In genomic region chr1:71463144-71463543, GRCh38 we compare ENCODE assay signal across 21 cellular contexts.
DNase-seq lines count a peak whose midpoint lies in the region; ATAC-seq and TF ChIP-seq lines count a peak whose summit lies in the region.
"Had no signal": no experiment of that assay in that cellular context is flagged by ENCODE, and none has a peak within 500 bp of the region (broad histone marks: within the 10 kb centered on the region; RNA-seq: fewer than 3 reads in every experiment).

No MANE protein-coding gene starts in this region.

- peak overlapping the region; percentile 66 for H3K4me3 Mint-ChIP-seq in HFFc6
- H3K4me3 Mint-ChIP-seq in mesothelial cell of epicardium, result no peak overlapping the region
- no peak overlapping the region for H3K4me3 Mint-ChIP-seq in T-cell
- H3K4me3 Mint-ChIP-seq: activated CD4-positive, alpha-beta memory T cell treated with anti-CD3 and anti-CD28 coated beads for 36 hours; memory B cell; naive thymus-derived CD8-positive, alpha-beta T cell had no signal

- H3K27ac Mint-ChIP-seq in HFFc6, result peak overlapping the region; percentile 71
- no peak overlapping the region for H3K27ac Mint-ChIP-seq in mesothelial cell of epicardium
- H3K27ac Mint-ChIP-seq in T-cell, result no peak overlapping the region
- H3K27ac Mint-ChIP-seq: activated CD4-positive, alpha-beta memory T cell treated with anti-CD3 and anti-CD28 coated beads for 36 hours; memory B cell; naive thymus-derived CD8-positive, alpha-beta T cell had no signal

- H3K9me3 Mint-ChIP-seq in HFFc6 (no peaks in the 10 kb centered on the region), mesothelial cell of epicardium (no peaks in the 10 kb centered on the region), T-cell (peaks cover 0 to 4% (median 4%) of the 10 kb centered on the region in 3 donors)
- H3K9me3 Mint-ChIP-seq: memory B cell had no signal

- DNase-seq in AG10803 (ENCODE audit: low read depth) (peak; percentile 61), HFFc6 (peak; percentile 5), astrocyte of the hippocampus (ENCODE audit: low read depth, low spot score) (peak; percentile 8), left ventricle myocardium inferior (no peak), thyroid gland (no peak), mesothelial cell of epicardium (ENCODE audit: low spot score in 2 of 2, unreplicated experiment in 2 of 2) (no peak), T-cell (no peak)
- DNase-seq: activated CD4-positive, alpha-beta memory T cell treated with anti-CD3 and anti-CD28 coated beads for 36 hours; activated naive CD4-positive, alpha-beta T cell treated with anti-CD3 and anti-CD28 coated beads, Interleukin-2, amount 50 U/mL, for 16 hours; brain microvascular endothelial cell; kidney; MG63; naive thymus-derived CD8-positive, alpha-beta T cell; NCI-H1436 treated with DMSO at 0.1 percent for 48 hours; NCI-H2227 treated with DMSO at 0.1 percent for 48 hours; ovary; WERI-Rb-1 had no signal

- no peak for TF ChIP-seq CTCF in AG10803 (conservative IDR thresholded peaks at IDR 0.05; ENCODE audit: low read length)
- no peak for TF ChIP-seq CTCF in HFFc6 (IDR thresholded peaks at IDR 0.05)
- no peak for TF ChIP-seq CTCF in left ventricle myocardium inferior (IDR thresholded peaks at IDR 0.05; ENCODE audit: borderline replicate concordance)
- no peak for TF ChIP-seq CTCF in thyroid gland (IDR thresholded peaks at IDR 0.05)
- TF ChIP-seq CTCF in mesothelial cell of epicardium (IDR thresholded peaks at IDR 0.05; ENCODE audit: unreplicated experiment), result no peak

- no peaks in the 10 kb centered on the region for H3K9me3 ChIP-seq in left ventricle myocardium inferior (replicated peaks)
- no peaks in the 10 kb centered on the region for H3K9me3 ChIP-seq in thyroid gland
- H3K9me3 ChIP-seq: MG63, ovary had no signal

- H3K36me3 ChIP-seq in left ventricle myocardium inferior (no peaks in the 10 kb centered on the region), thyroid gland (no peaks in the 10 kb centered on the region)
- H3K36me3 ChIP-seq: brain microvascular endothelial cell, MG63, ovary, WERI-Rb-1 had no signal

- no peaks in the 10 kb centered on the region for H3K27me3 ChIP-seq in left ventricle myocardium inferior (ENCODE audit: low read depth)
- H3K27me3 ChIP-seq in thyroid gland, result no peaks in the 10 kb centered on the region
- H3K27me3 ChIP-seq: brain microvascular endothelial cell, hepatocyte, MG63, ovary had no signal

- intact Hi-C loops in left ventricle myocardium inferior (cut with micrococcal nuclease) (no loop called here), thyroid gland (cut with DNase I) (no loop called here)

- no peak for TF ChIP-seq POLR2A in thyroid gland (IDR thresholded peaks at IDR 0.05)

- POLR2A ChIA-PET in T-cell (lab: Charles Lee), result no interaction called here

- ATAC-seq in HG03521 (IDR thresholded peaks at IDR 0.05; ENCODE audit: unreplicated experiment) (no peak), T-cell (replicated peaks in 1 of 4) (no peak)
- ATAC-seq: naive thymus-derived CD8-positive, alpha-beta T cell had no signal

- H3K4me3 ChIP-seq in AG10803 (ENCODE audit: low read length), result no peak overlapping the region
- peak overlapping the region; percentile 11 for H3K4me3 ChIP-seq in left ventricle myocardium inferior
- H3K4me3 ChIP-seq in thyroid gland (replicated peaks in 1 of 3), result no peak overlapping the region
- H3K4me3 ChIP-seq: hepatocyte, MG63, ovary had no signal

- CTCF ChIA-PET in T-cell (lab: Charles Lee), result no interaction called here

- H3K27me3 Mint-ChIP-seq in HFFc6 (ENCODE audit: insufficient read depth), result no peaks in the 10 kb centered on the region
- no peaks in the 10 kb centered on the region for H3K27me3 Mint-ChIP-seq in mesothelial cell of epicardium (ENCODE audit: low read depth)
- H3K27me3 Mint-ChIP-seq in T-cell, result no peaks in the 10 kb centered on the region
- H3K27me3 Mint-ChIP-seq: activated CD4-positive, alpha-beta memory T cell treated with anti-CD3 and anti-CD28 coated beads for 36 hours; memory B cell had no signal

- peaks cover 32% of the 10 kb centered on the region for H3K4me1 Mint-ChIP-seq in HFFc6 (ENCODE audit: low read depth)
- peaks cover 9% of the 10 kb centered on the region for H3K4me1 Mint-ChIP-seq in mesothelial cell of epicardium
- no peaks in the 10 kb centered on the region for H3K4me1 Mint-ChIP-seq in T-cell
- H3K4me1 Mint-ChIP-seq: memory B cell; naive thymus-derived CD8-positive, alpha-beta T cell had no signal

- H3K4me1 ChIP-seq in left ventricle myocardium inferior (peaks cover 30% of the 10 kb centered on the region), thyroid gland (no peaks in the 10 kb centered on the region)

- 67 to 77% methylated on average over 5 of the region's 5 CpGs for WGBS in thyroid gland, 2 donors

- H3K36me3 Mint-ChIP-seq in HFFc6 (ENCODE audit: low read depth), result no peaks in the 10 kb centered on the region
- no peaks in the 10 kb centered on the region for H3K36me3 Mint-ChIP-seq in mesothelial cell of epicardium
- H3K36me3 Mint-ChIP-seq in T-cell, result no peaks in the 10 kb centered on the region
- H3K36me3 Mint-ChIP-seq: activated CD4-positive, alpha-beta memory T cell treated with anti-CD3 and anti-CD28 coated beads for 36 hours; memory B cell; naive thymus-derived CD8-positive, alpha-beta T cell had no signal

- H3K27ac ChIP-seq in left ventricle myocardium inferior (replicated peaks) (peak overlapping the region; percentile 20), thyroid gland (no peak overlapping the region)
- H3K27ac ChIP-seq: brain microvascular endothelial cell, hepatocyte, ovary, RWPE1, WERI-Rb-1 had no signal

Comparison
In these comparisons a context has a peak if more than half of its experiments do, and no peak if none do; other contexts are left out.
1. DNase-seq: peak in AG10803 (single experiment), HFFc6 (single experiment) and astrocyte of the hippocampus (single experiment); none in left ventricle myocardium inferior (single experiment), thyroid gland (0 of 2), mesothelial cell of epicardium (0 of 2) and T-cell (0 of 34).